21 cellular contexts compared by ENCODE assay signal in the genomic region with DNA sequence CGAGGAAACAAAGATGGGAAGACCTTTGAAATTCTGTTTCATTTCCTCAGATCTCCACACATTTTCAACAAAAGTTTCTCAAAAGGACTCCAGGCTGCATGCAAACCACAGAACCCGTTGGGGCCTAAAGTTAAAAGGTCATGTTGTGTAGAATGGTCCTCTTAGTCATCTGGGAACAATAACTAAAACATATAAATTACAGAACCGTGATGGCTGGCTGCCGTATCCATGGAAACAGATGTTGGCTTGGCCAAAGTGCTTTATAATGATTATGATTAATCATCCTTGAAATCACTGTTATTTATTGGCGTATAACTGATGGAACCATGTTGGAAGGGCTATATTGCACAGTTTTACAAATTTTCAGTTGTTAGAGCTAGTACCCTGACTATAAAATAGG.
"Had no signal": no experiment of that assay in that cellular context is flagged by ENCODE, and none has a peak within 500 bp of the region (broad histone marks: within the 10 kb centered on the region; RNA-seq: fewer than 3 reads in every experiment).

No MANE protein-coding gene starts in this region.

- H3K27ac ChIP-seq: dorsolateral prefrontal cortex, foreskin keratinocyte, left lung, ovary, psoas muscle, right lobe of liver, stomach, testis, upper lobe of right lung had no signal

- H3K4me1 ChIP-seq: foreskin keratinocyte, left lung, psoas muscle, stomach, testis, upper lobe of right lung had no signal

- DNase-seq: activated CD4-positive, alpha-beta T cell treated with anti-CD3 and anti-CD28 coated beads, Interleukin-2, amount 50 U/mL, for 48 hours; activated gamma-delta T cell treated with Interleukin-2 at 50 U/mL for 16 hours; caudate nucleus; dorsolateral prefrontal cortex; foreskin keratinocyte; glutamatergic neuron; hippocampal formation; left lung; midbrain; ovary; psoas muscle; right lobe of liver; small intestine; stimulated activated CD4-positive, alpha-beta T cell treated with anti-CD3 and anti-CD28 coated beads, Interleukin-15, amount 100 ng/mL, for 24 hours; stimulated activated CD4-positive, alpha-beta T cell treated with anti-CD3 and anti-CD28 coated beads, Interleukin-4, amount 100 ng/mL, for 1 hour; stomach; SW 1271; T-helper 2 cell; testis; upper lobe of right lung had no signal

- H3K36me3 ChIP-seq: left lung, ovary, right lobe of liver, stomach, upper lobe of right lung had no signal

- ATAC-seq: activated naive CD4-positive, alpha-beta T cell treated with anti-CD3 and anti-CD28 coated beads, Interleukin-2, amount 50 U/mL, for 72 hours; foreskin keratinocyte; left lung; psoas muscle; right lobe of liver; upper lobe of right lung had no signal

- H3K9me3 ChIP-seq: left lung, ovary, psoas muscle, right lobe of liver, stomach, testis, upper lobe of right lung had no signal

- H3K4me3 ChIP-seq: dorsolateral prefrontal cortex, left lung, ovary, psoas muscle, right lobe of liver, stomach, testis, upper lobe of right lung had no signal
